Comparison of ENCODE assay signal across 13 cellular contexts in genomic region chr6:165664553-165665383, GRCh38. TPM values are rescaled to one million over a fixed set of nuclear protein-coding genes. Genes with fewer than 3 reads are reported as not detected.
A peak's percentile ranks its signal among the peaks of the same experiment; 100 is the strongest.
DNase-seq lines count a peak whose midpoint lies in the region; ATAC-seq, FAIRE-seq and TF ChIP-seq lines count a peak whose summit lies in the region.
"Had no signal": no experiment of that assay in that cellular context is flagged by ENCODE, and none has a peak within 500 bp of the region (broad histone marks: within the 10 kb centered on the region; RNA-seq: fewer than 3 reads in every experiment).

No MANE protein-coding gene starts in this region.

- CTCF ChIA-PET in A549 (lab: Yijun Ruan, JAX), result no interaction called here
- CTCF ChIA-PET in activated CD4-positive, alpha-beta T cell treated with anti-CD3 and anti-CD28 coated beads for 36 hours (lab: Charles Lee), result no interaction called here

- H3K9me3 Mint-ChIP-seq in endothelial cell (ENCODE audit: unreplicated experiment), result no peaks in the 10 kb centered on the region
- no peaks in the 10 kb centered on the region for H3K9me3 Mint-ChIP-seq in activated CD4-positive, alpha-beta T cell treated with anti-CD3 and anti-CD28 coated beads for 36 hours (ENCODE audit: low read depth)
- H3K9me3 Mint-ChIP-seq: activated T-cell treated with anti-CD3 and anti-CD28 coated beads, Interleukin-2, amount 50 U/mL, for 4 hours had no signal

- H3K9ac ChIP-seq in HUES64 (ENCODE audit: low read depth, low read length), result no peak overlapping the region
- H3K9ac ChIP-seq in neural cell (ENCODE audit: low read length), result no peak overlapping the region

- H2AFZ ChIP-seq in neural cell (ENCODE audit: low read depth, low read length), result no peak overlapping the region

- intact Hi-C loops in activated CD4-positive, alpha-beta T cell treated with anti-CD3 and anti-CD28 coated beads for 36 hours (cut with DNase I, micrococcal nuclease), result loop anchor here in 1 of 2 experiments (10.0 kb wide), 2 partner anchors 190 to 340 kb away; no protein-coding TSS in a partner anchor

- TF ChIP-seq CTCF in A549 (IDR thresholded peaks at IDR 0.05) (no peak), endothelial cell (IDR thresholded peaks at IDR 0.05; ENCODE audit: unreplicated experiment) (peak; percentile 24), neural cell (IDR thresholded peaks at IDR 0.05; ENCODE audit: poor library complexity, severe bottlenecking) (no peak), GM13977 (IDR thresholded peaks at IDR 0.05; ENCODE audit: extremely low read depth, insufficient read depth, missing control alignments) (no peak)

- H3K36me3 ChIP-seq in HUES64 (ENCODE audit: insufficient read depth, low read length) (no peaks in the 10 kb centered on the region), neural cell (ENCODE audit: insufficient read depth, low read length) (no peaks in the 10 kb centered on the region)
- H3K36me3 ChIP-seq: neutrophil had no signal

- H3K27me3 ChIP-seq in HUES64 (ENCODE audit: insufficient read depth, low read length) (peaks cover 77% of the 10 kb centered on the region), neural cell (ENCODE audit: insufficient read depth, low read depth, low read length) (peaks cover 48% of the 10 kb centered on the region)

- no peak for TF ChIP-seq POLR2A in A549 (IDR thresholded peaks at IDR 0.05; ENCODE audit: low read length)

- no peak for DNase-seq in A549 (ENCODE audit: low read depth in 1 of 2, low spot score in 1 of 2)
- no peak for DNase-seq in endothelial cell (ENCODE audit: low spot score)
- DNase-seq in NK-92 treated with Interleukin-12 subunit alpha and Interleukin-12 subunit beta, amount 100 ng/mL, for 24 hours (lab: John Stamatoyannopoulos, UW), result no peak
- no peak for DNase-seq in GM13977 (ENCODE audit: low spot score)
- DNase-seq in activated CD4-positive, alpha-beta T cell treated with anti-CD3 and anti-CD28 coated beads for 36 hours, result no peak
- DNase-seq: activated T-cell treated with anti-CD3 and anti-CD28 coated beads, Interleukin-2, amount 50 U/mL, for 4 hours; NCI-H187 had no signal

- TF ChIP-seq RAD21 in A549 (conservative IDR thresholded peaks at IDR 0.05 in 1 of 2, IDR thresholded peaks at IDR 0.05 in 1 of 2) (no peak), neural cell (conservative IDR thresholded peaks at IDR 0.05) (no peak)

- H3K36me3 Mint-ChIP-seq in endothelial cell (ENCODE audit: low read depth, unreplicated experiment), result peaks cover 8% of the 10 kb centered on the region
- H3K36me3 Mint-ChIP-seq in activated CD4-positive, alpha-beta T cell treated with anti-CD3 and anti-CD28 coated beads for 36 hours (ENCODE audit: low read depth), result no peaks in the 10 kb centered on the region

- H3K27ac Mint-ChIP-seq in endothelial cell (ENCODE audit: unreplicated experiment), result no peak overlapping the region
- H3K27ac Mint-ChIP-seq in activated CD4-positive, alpha-beta T cell treated with anti-CD3 and anti-CD28 coated beads for 36 hours, result no peak overlapping the region
- H3K27ac Mint-ChIP-seq: CD14-positive monocyte had no signal

- H3K27ac ChIP-seq in A549, result peak overlapping the region in 1 of 2 experiments; percentile 99; a peak in 1 of 6 replicates
- H3K27ac ChIP-seq in HUES64 (ENCODE audit: low read depth, low read length), result no peak overlapping the region
- no peak overlapping the region for H3K27ac ChIP-seq in neural cell (ENCODE audit: low read length)
- H3K27ac ChIP-seq: neutrophil had no signal

- H3K9me3 ChIP-seq in A549, result no peaks in the 10 kb centered on the region
- no peaks in the 10 kb centered on the region for H3K9me3 ChIP-seq in HUES64 (ENCODE audit: insufficient read depth, low read depth, low read length)
- H3K9me3 ChIP-seq in neural cell (ENCODE audit: low read length), result no peaks in the 10 kb centered on the region
- H3K9me3 ChIP-seq: neutrophil had no signal

- peaks cover 12% of the 10 kb centered on the region for H3F3A ChIP-seq in neural cell (ENCODE audit: insufficient read depth, low read length, poor library complexity, severe bottlenecking)

- no peak for FAIRE-seq in A549 (lab: Jason Lieb, UNC)
- FAIRE-seq: TTC549 had no signal

- ATAC-seq in A549 (no peak), HG03175 (IDR thresholded peaks at IDR 0.05; ENCODE audit: unreplicated experiment) (no peak)
- no peak for ATAC-seq in activated CD4-positive, alpha-beta T cell treated with anti-CD3 and anti-CD28 coated beads for 36 hours
- ATAC-seq: activated T-cell treated with anti-CD3 and anti-CD28 coated beads, Interleukin-2, amount 50 U/mL, for 4 hours had no signal

- WGBS in A549 (ENCODE audit: missing lambda C conversion rate), result 72% methylated on average over 25 of the region's 25 CpGs
- 3% methylated on average over 25 of the region's 25 CpGs for WGBS in HUES64

- peaks cover 24% of the 10 kb centered on the region for H3K4me1 Mint-ChIP-seq in endothelial cell (ENCODE audit: unreplicated experiment)
- H3K4me1 Mint-ChIP-seq in activated CD4-positive, alpha-beta T cell treated with anti-CD3 and anti-CD28 coated beads for 36 hours, result no peaks in the 10 kb centered on the region
- H3K4me1 Mint-ChIP-seq: CD14-positive monocyte had no signal

- H3K4me2 ChIP-seq in A549 (peak overlapping the region; percentile 85), neural cell (ENCODE audit: low read length) (no peak overlapping the region)

- peak overlapping the region; percentile 69; the same call in 2 of the 3 replicates for H3K4me3 ChIP-seq in A549
- peak overlapping the region; percentile 60 for H3K4me3 ChIP-seq in HUES64 (ENCODE audit: low read length)
- H3K4me3 ChIP-seq in neural cell (ENCODE audit: low read length), result peak overlapping the region; percentile 76

- TF ChIP-seq EP300 in A549 (IDR thresholded peaks at IDR 0.05) (no peak), neural cell (conservative IDR thresholded peaks at IDR 0.05; ENCODE audit: poor library complexity, severe bottlenecking) (no peak)

- in situ Hi-C loops in GM13977 (cut with MboI; ENCODE audit: low pct_unique_long_range_greater_than_20kb, low sequenced_read_pairs, unreplicated experiment), result no loop called here

- peaks cover 18% of the 10 kb centered on the region for H3K27me3 Mint-ChIP-seq in endothelial cell (ENCODE audit: unreplicated experiment)
- peaks cover 28% of the 10 kb centered on the region for H3K27me3 Mint-ChIP-seq in activated CD4-positive, alpha-beta T cell treated with anti-CD3 and anti-CD28 coated beads for 36 hours

- no peaks in the 10 kb centered on the region for H3K9me2 ChIP-seq in neural cell (ENCODE audit: insufficient read depth, low read length)

- H3K4me3 Mint-ChIP-seq in endothelial cell (ENCODE audit: unreplicated experiment), result peak overlapping the region; percentile 82
- H3K4me3 Mint-ChIP-seq in activated CD4-positive, alpha-beta T cell treated with anti-CD3 and anti-CD28 coated beads for 36 hours, result no peak overlapping the region
- H3K4me3 Mint-ChIP-seq: activated T-cell treated with anti-CD3 and anti-CD28 coated beads, Interleukin-2, amount 50 U/mL, for 4 hours had no signal

- POLR2A ChIA-PET in A549 (lab: Yijun Ruan, JAX), result no interaction called here
- POLR2A ChIA-PET in activated CD4-positive, alpha-beta T cell treated with anti-CD3 and anti-CD28 coated beads for 36 hours (lab: Charles Lee), result no interaction called here

- H3K79me2 ChIP-seq in neural cell (replicated peaks; ENCODE audit: insufficient read depth, low read length), result peaks cover 19% of the 10 kb centered on the region

- H3K4me1 ChIP-seq in A549 (peaks cover 9% of the 10 kb centered on the region; the same call in 1 of the 3 replicates), HUES64 (ENCODE audit: insufficient read depth, low read length) (peaks cover 38% of the 10 kb centered on the region)

- H4K20me1 ChIP-seq in neural cell (ENCODE audit: insufficient read depth), result no peaks in the 10 kb centered on the region

TF ChIP-seq in A549, 52 proteins besides CTCF, POLR2A, EP300 and RAD21:
- no peak for TF ChIP-seq ZNF302 (CRISPR knock-in tag; IDR thresholded peaks at IDR 0.05)
- TF ChIP-seq TP53 (CRISPR knock-in tag; IDR thresholded peaks at IDR 0.05), result no peak
- no peak for TF ChIP-seq ATOH8 (CRISPR knock-in tag; IDR thresholded peaks at IDR 0.05; ENCODE audit: low read depth)
- no peak for TF ChIP-seq HEYL (CRISPR knock-in tag; IDR thresholded peaks at IDR 0.05)

TF ChIP-seq in neural cell, 6 proteins besides CTCF, POLR2A, EP300 and RAD21:
- TF ChIP-seq POLR2AphosphoS5 (IDR thresholded peaks at IDR 0.05) (peak; percentile 23), EZH2 (IDR thresholded peaks at IDR 0.05; ENCODE audit: borderline replicate concordance, insufficient read depth, low read length, poor library complexity, severe bottlenecking) (no peak)

RNA-seq across cellular contexts. Expression of gene PDE10A, which starts 1.7 kb away (rescaled TPM):
- polyA plus RNA-seq in A549 (2011; rRNA removed) (92.5 and 96.4 TPM in 2 replicates), A549 (2017; fragmentation: RNase III; extraction: RNeasy Plus Mini Kit Qiagen cat#74134 plus additional on column Dnase treatment) (44.9 to 46.3 TPM (median 45.9 TPM) in 3 replicates), neural cell (43.7 and 52.4 TPM in 2 replicates)
- polyA plus RNA-seq in A549 (2012; cell fraction: cytosol; rRNA removed), result 42.5 and 54.2 TPM in 2 replicates
- polyA plus RNA-seq in A549 (2012; cell fraction: nucleus; rRNA removed), result 64.8 and 115 TPM in 2 replicates
- polyA minus RNA-seq in A549 (2011; rRNA and poly(A)+ RNA removed), result 511 and 597 TPM in 2 replicates
- polyA plus RNA-seq in HUES64 (2013, experiment 1 of 2), result 2.3 TPM
- polyA plus RNA-seq in HUES64 (2013, experiment 2 of 2), result 3.7 TPM
- 11.5 TPM for total RNA-seq in endothelial cell (ENCODE audit: unreplicated experiment)
- polyA minus RNA-seq in neural cell, result 107 and 116 TPM in 2 replicates
- total RNA-seq in activated CD4-positive, alpha-beta T cell treated with anti-CD3 and anti-CD28 coated beads for 36 hours, result not detected
- polyA plus RNA-seq: CD14-positive monocyte had no signal

Comparison
In these comparisons a context has a peak if more than half of its experiments do, and no peak if none do; other contexts are left out.
1. RNA of gene PDE10A, which starts 1.7 kb away (total RNA-seq): 11.5 TPM in endothelial cell (single experiment); not detected in activated CD4-positive, alpha-beta T cell treated with anti-CD3 and anti-CD28 coated beads for 36 hours; every median in the first group is over 10 times any median in the second.
2. Peak in every context shown above with its lines, with median percentiles within 50 percentile points of each other: H3K4me3 ChIP-seq.